20 cellular contexts compared by ENCODE assay signal in genomic region chr17:20094777-20095176, GRCh38.
DNase-seq lines count a peak whose midpoint lies in the region; ATAC-seq and TF ChIP-seq lines count a peak whose summit lies in the region.
"Had no signal": no experiment of that assay in that cellular context is flagged by ENCODE, and none has a peak within 500 bp of the region (broad histone marks: within the 10 kb centered on the region; RNA-seq: fewer than 3 reads in every experiment).

No MANE protein-coding gene starts in this region.

- H3K4me1 ChIP-seq in SK-N-SH (ENCODE audit: control insufficient read depth in 1 of 2, insufficient read depth in 2 of 2, low read depth in 1 of 2, low read length in 1 of 2), result peaks cover 0 to 14% of the 10 kb centered on the region in 2 experiments; a peak in 1 of 4 replicates
- peaks cover 4% of the 10 kb centered on the region for H3K4me1 ChIP-seq in mesenchymal stem cell (ENCODE audit: control insufficient read depth, insufficient read depth, low read depth, low read length)
- no peaks in the 10 kb centered on the region for H3K4me1 ChIP-seq in SJCRH30
- peaks cover 0 to 10% (median 3%) of the 10 kb centered on the region in 4 donors for H3K4me1 ChIP-seq in stomach

- H2AK5ac ChIP-seq in mesenchymal stem cell (ENCODE audit: low read length, severe bottlenecking), result no peak overlapping the region

- TF ChIP-seq POLR2A in stomach (IDR thresholded peaks at IDR 0.05), result no peak

- H3K4me2 ChIP-seq in SK-N-SH (0 out of 2 replicates have a peak overlapping the region, but pooled peaks have one; percentile 31), mesenchymal stem cell (ENCODE audit: low read length, poor library complexity, severe bottlenecking) (no peak overlapping the region)

- H3K4me3 ChIP-seq in SK-N-SH (ENCODE audit: low read depth in 2 of 2, low read length in 1 of 2), result no peak overlapping the region; a peak in 1 of 4 replicates
- peak overlapping the region in 1 of 2 experiments; percentile 34 for H3K4me3 ChIP-seq in mesenchymal stem cell (ENCODE audit: insufficient read depth in 1 of 2, low read depth in 1 of 2, low read length in 2 of 2)
- no peak overlapping the region for H3K4me3 ChIP-seq in SJCRH30
- no peak overlapping the region for H3K4me3 ChIP-seq in stomach

- H3K27me3 ChIP-seq in SK-N-SH (ENCODE audit: insufficient read depth) (no peaks in the 10 kb centered on the region), mesenchymal stem cell (ENCODE audit: control insufficient read depth in 1 of 2, insufficient read depth in 1 of 2, low read length in 2 of 2) (peaks cover 0 to 44% of the 10 kb centered on the region in 2 experiments), SJCRH30 (peaks cover 18% of the 10 kb centered on the region), stomach (peaks cover 0 to 10% (median 0%) of the 10 kb centered on the region in 3 donors)

- peak overlapping the region; percentile 10 to 77 (median 63) for H3K4me3 Mint-ChIP-seq in brain
- H3K4me3 Mint-ChIP-seq: activated CD8-positive, alpha-beta memory T cell treated with anti-CD3 and anti-CD28 coated beads, Interleukin-2, amount 10 ng/mL, durations not matched to agents 7 days and 5 days; activated naive CD8-positive, alpha-beta T cell; activated T-helper 17 cell treated with anti-CD3 and anti-CD28 coated beads, Interleukin-2, amount 50 U/mL, for 72 hours; B cell; mesothelial cell of epicardium; natural killer cell treated with Interleukin-12 subunit alpha and Interleukin-12 subunit beta and Interleukin-15 and Interleukin-18, amount 100 ng/mL, for 72 hours; stimulated activated naive CD8-positive, alpha-beta T cell treated with anti-CD3 and anti-CD28 coated beads, Interleukin-15, amount 100 ng/mL, for 72 hours; T-cell had no signal

- no peaks in the 10 kb centered on the region for H3K9me2 ChIP-seq in SK-N-SH

- no peaks in the 10 kb centered on the region for H4K20me1 ChIP-seq in SK-N-SH (ENCODE audit: insufficient read depth)

- no peak overlapping the region for H2BK15ac ChIP-seq in mesenchymal stem cell (ENCODE audit: low read depth, poor library complexity, severe bottlenecking)

- H3K27me3 Mint-ChIP-seq in brain, result peaks cover 6% of the 10 kb centered on the region
- H3K27me3 Mint-ChIP-seq: activated naive CD8-positive, alpha-beta T cell; natural killer cell treated with Interleukin-12 subunit alpha and Interleukin-12 subunit beta and Interleukin-15 and Interleukin-18, amount 100 ng/mL, for 72 hours; stimulated activated naive CD8-positive, alpha-beta T cell treated with anti-CD3 and anti-CD28 coated beads, Interleukin-15, amount 100 ng/mL, for 72 hours; T-cell had no signal

- H4K91ac ChIP-seq in mesenchymal stem cell (ENCODE audit: low read length), result no peak overlapping the region

- intact Hi-C loops in stomach (cut with DNase I; ENCODE audit: low total_unique reads), result no loop called here

- peaks cover 0 to 3% (median 0%) of the 10 kb centered on the region in 5 experiments for H3K9me3 Mint-ChIP-seq in brain
- H3K9me3 Mint-ChIP-seq: activated T-helper 17 cell treated with anti-CD3 and anti-CD28 coated beads, Interleukin-2, amount 50 U/mL, for 72 hours; mesothelial cell of epicardium; natural killer cell treated with Interleukin-12 subunit alpha and Interleukin-12 subunit beta and Interleukin-15 and Interleukin-18, amount 100 ng/mL, for 72 hours; stimulated activated naive CD8-positive, alpha-beta T cell treated with anti-CD3 and anti-CD28 coated beads, Interleukin-15, amount 100 ng/mL, for 72 hours; T-cell had no signal

- no peaks in the 10 kb centered on the region for H3K79me1 ChIP-seq in mesenchymal stem cell (replicated peaks; ENCODE audit: low read length, poor library complexity, severe bottlenecking)

- no peak overlapping the region for H3K4ac ChIP-seq in mesenchymal stem cell (ENCODE audit: low read depth in 1 of 2, low read length in 2 of 2)

- no peak overlapping the region for H3K9ac ChIP-seq in SK-N-SH
- peak overlapping the region; percentile 27 for H3K9ac ChIP-seq in mesenchymal stem cell (ENCODE audit: low read length)

- peaks cover 57% of the 10 kb centered on the region for H3K4me1 Mint-ChIP-seq in brain
- H3K4me1 Mint-ChIP-seq: activated T-helper 17 cell treated with anti-CD3 and anti-CD28 coated beads, Interleukin-2, amount 50 U/mL, for 72 hours; B cell had no signal

- H2BK12ac ChIP-seq in mesenchymal stem cell (ENCODE audit: low read length in 2 of 2), result no peak overlapping the region

- H3K14ac ChIP-seq in mesenchymal stem cell (ENCODE audit: low read length in 2 of 2), result no peak overlapping the region

- H3K23ac ChIP-seq in mesenchymal stem cell (ENCODE audit: low read length in 2 of 2), result no peak overlapping the region

- H3K36me3 Mint-ChIP-seq in brain, result no peaks in the 10 kb centered on the region
- H3K36me3 Mint-ChIP-seq: activated naive CD8-positive, alpha-beta T cell; mesothelial cell of epicardium; natural killer cell treated with Interleukin-12 subunit alpha and Interleukin-12 subunit beta and Interleukin-15 and Interleukin-18, amount 100 ng/mL, for 72 hours had no signal

- DNase-seq in SK-N-SH, result no peak
- no peak for DNase-seq in mesenchymal stem cell
- peak; percentile 43 for DNase-seq in superior temporal gyrus (ENCODE audit: extremely low spot score)
- no peak for DNase-seq in SJCRH30
- DNase-seq in stomach, result no peak
- DNase-seq: activated CD4-positive, alpha-beta T cell treated with anti-CD3 and anti-CD28 coated beads for 4 hours; activated CD8-positive, alpha-beta memory T cell treated with anti-CD3 and anti-CD28 coated beads, Interleukin-2, amount 10 ng/mL, durations not matched to agents 7 days and 5 days; COR-L47; stimulated activated CD4-positive, alpha-beta T cell treated with anti-CD3 and anti-CD28 coated beads, Interleukin-2, amount 100 ng/mL, for 48 hours; stimulated activated naive CD8-positive, alpha-beta T cell treated with anti-CD3 and anti-CD28 coated beads, Interleukin-15, amount 100 ng/mL, for 72 hours; T-cell had no signal

- H3K18ac ChIP-seq in mesenchymal stem cell (ENCODE audit: low read depth in 1 of 2, low read length in 2 of 2), result no peak overlapping the region

- TF ChIP-seq EP300 in SK-N-SH (IDR thresholded peaks at IDR 0.05; ENCODE audit: borderline replicate concordance in 1 of 2, low read depth in 1 of 2, low read length in 1 of 2) (no peak), stomach (IDR thresholded peaks at IDR 0.05) (no peak)

- H2BK5ac ChIP-seq in mesenchymal stem cell (ENCODE audit: low read depth, low read length, poor library complexity, severe bottlenecking), result no peak overlapping the region

- peaks cover 4% of the 10 kb centered on the region for H3F3A ChIP-seq in SK-N-SH (replicated peaks; ENCODE audit: insufficient read depth)

- no peak for TF ChIP-seq RAD21 in SK-N-SH (IDR thresholded peaks at IDR 0.05; ENCODE audit: low read length)

- no peaks in the 10 kb centered on the region for H3K9me3 ChIP-seq in SK-N-SH
- H3K9me3 ChIP-seq in mesenchymal stem cell (ENCODE audit: control insufficient read depth, low read length), result no peaks in the 10 kb centered on the region
- no peaks in the 10 kb centered on the region for H3K9me3 ChIP-seq in SJCRH30 (replicated peaks)
- no peaks in the 10 kb centered on the region for H3K9me3 ChIP-seq in stomach

- ATAC-seq in SK-N-SH treated with all-trans-retinoic acid at 6 μM for 48 hours (no peak; the same call in 2 of the 3 replicates), HG03175 (IDR thresholded peaks at IDR 0.05; ENCODE audit: unreplicated experiment) (no peak)
- ATAC-seq: activated CD8-positive, alpha-beta memory T cell treated with anti-CD3 and anti-CD28 coated beads, Interleukin-2, amount 10 ng/mL, durations not matched to agents 7 days and 5 days; activated T-helper 17 cell treated with anti-CD3 and anti-CD28 coated beads, Interleukin-2, amount 50 U/mL, for 72 hours; left colon; stimulated activated naive CD8-positive, alpha-beta T cell treated with anti-CD3 and anti-CD28 coated beads, Interleukin-15, amount 100 ng/mL, for 72 hours; T-cell had no signal

- no peak overlapping the region for H2BK120ac ChIP-seq in mesenchymal stem cell (ENCODE audit: low read depth, low read length)

- H2AFZ ChIP-seq in SK-N-SH (ENCODE audit: low read depth), result peak overlapping the region; percentile 45; the same call in 1 of the 2 replicates
- H2AFZ ChIP-seq in mesenchymal stem cell (ENCODE audit: low read depth, low read length), result no peak overlapping the region

- POLR2A ChIA-PET in SK-N-SH (lab: Yijun Ruan, JAX), result no interaction called here

- TF ChIP-seq CTCF in SK-N-SH (IDR thresholded peaks at IDR 0.05) (no peak), brain (conservative IDR thresholded peaks at IDR 0.05) (no peak), stomach (IDR thresholded peaks at IDR 0.05) (no peak)

- H3K27ac ChIP-seq in SK-N-SH (ENCODE audit: low read depth in 2 of 2, low read length in 1 of 2) (no peak overlapping the region; a peak in 1 of 4 replicates), mesenchymal stem cell (ENCODE audit: low read length, poor library complexity, severe bottlenecking) (no peak overlapping the region), SJCRH30 (no peak overlapping the region), stomach (no peak overlapping the region)

- peak overlapping the region in 4 of 5 experiments; percentile 88 to 97 (median 94) for H3K27ac Mint-ChIP-seq in brain
- H3K27ac Mint-ChIP-seq: activated CD8-positive, alpha-beta memory T cell treated with anti-CD3 and anti-CD28 coated beads, Interleukin-2, amount 10 ng/mL, durations not matched to agents 7 days and 5 days; activated naive CD8-positive, alpha-beta T cell; activated T-helper 17 cell treated with anti-CD3 and anti-CD28 coated beads, Interleukin-2, amount 50 U/mL, for 72 hours; B cell; mesothelial cell of epicardium; natural killer cell treated with Interleukin-12 subunit alpha and Interleukin-12 subunit beta and Interleukin-15 and Interleukin-18, amount 100 ng/mL, for 72 hours; T-cell had no signal

- H3K36me3 ChIP-seq in SK-N-SH (replicated peaks in 1 of 2; ENCODE audit: control insufficient read depth in 1 of 2, insufficient read depth in 2 of 2, low read length in 1 of 2) (no peaks in the 10 kb centered on the region), mesenchymal stem cell (ENCODE audit: control insufficient read depth in 1 of 2, insufficient read depth in 2 of 2, low read depth in 1 of 2, low read length in 2 of 2) (peaks cover 0 to 12% of the 10 kb centered on the region in 2 experiments), SJCRH30 (no peaks in the 10 kb centered on the region), stomach (peaks cover 0 to 10% (median 3%) of the 10 kb centered on the region in 4 donors)

- WGBS in SK-N-SH (ENCODE audit: low lambda C conversion rate), result 33% methylated on average over 1 of the region's 1 CpG
- WGBS in mesenchymal stem cell, result 100% methylated on average over 1 of the region's 1 CpG
- 32 to 83% (median 45%) methylated on average over 1 of the region's 1 CpG for WGBS in stomach, 5 donors

- no peaks in the 10 kb centered on the region for H3K79me2 ChIP-seq in SK-N-SH (ENCODE audit: insufficient read depth)

- no peak overlapping the region for H4K8ac ChIP-seq in mesenchymal stem cell (ENCODE audit: low read length)

- CTCF ChIA-PET in SK-N-SH (lab: Yijun Ruan, JAX), result interaction anchor here (0.6 to 3.7 kb wide), 12 partner anchors 8 to 106 kb away, joined by 3 to 24 read pairs (median 4); partner anchors contain the start of gene SPECC1

TF ChIP-seq in SK-N-SH, 30 proteins besides CTCF, POLR2A, EP300 and RAD21 (continues in another document):
- TF ChIP-seq EZH2phosphoT487 (IDR thresholded peaks at IDR 0.05; ENCODE audit: borderline replicate concordance, low read depth), result no peak

TF ChIP-seq in SK-N-SH treated with all-trans-retinoic acid at 6 μM for 48 hours, 23 proteins besides CTCF, POLR2A, EP300 and RAD21 (continues in another document):
- no peak for TF ChIP-seq SNAI2 (CRISPR knock-in tag; IDR thresholded peaks at IDR 0.05)
